21 cellular contexts compared by ENCODE assay signal in the genomic region with DNA sequence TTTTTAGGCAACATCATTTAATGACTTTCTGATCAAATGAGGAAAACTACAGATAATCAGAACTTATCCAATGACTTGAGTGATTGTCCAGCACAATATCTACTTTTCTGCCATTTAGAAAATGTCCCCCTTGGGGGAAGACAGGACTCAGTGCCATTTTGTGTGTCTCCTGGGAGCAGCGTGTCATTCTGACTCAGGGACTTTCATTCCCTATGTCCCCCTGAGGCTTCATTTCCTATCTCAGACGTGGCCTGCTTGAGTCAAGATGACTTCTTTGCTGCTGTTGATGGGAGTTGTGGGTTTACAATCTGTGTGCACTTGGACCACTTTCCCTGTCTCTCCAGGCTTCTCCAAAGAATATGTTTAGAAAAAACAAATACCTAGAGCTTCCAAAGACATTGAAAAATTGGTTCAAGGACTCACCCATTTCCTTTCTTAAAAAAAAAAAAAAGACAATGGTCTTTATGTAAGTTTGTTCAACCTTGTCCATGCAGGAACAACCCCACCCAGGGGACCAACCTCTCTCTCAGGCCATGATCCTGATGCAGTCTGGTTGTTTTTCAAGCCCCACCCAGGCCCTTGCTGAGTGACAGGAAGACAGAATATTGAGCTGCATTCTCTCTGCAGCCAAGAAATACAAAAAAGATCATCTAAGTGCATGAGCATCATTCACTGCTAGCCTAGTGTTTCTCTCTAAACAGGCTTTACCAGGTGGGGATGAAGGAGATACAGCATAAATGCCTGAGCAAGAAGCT.
"Had no signal": no experiment of that assay in that cellular context is flagged by ENCODE, and none has a peak within 500 bp of the region (broad histone marks: within the 10 kb centered on the region; RNA-seq: fewer than 3 reads in every experiment).

No MANE protein-coding gene starts in this region.

- H3K4me3 Mint-ChIP-seq: activated T-cell treated with anti-CD3 and anti-CD28 coated beads, Interleukin-2, amount 50 U/mL, for 4 hours; mesothelial cell of epicardium; natural killer cell treated with Interleukin-12 subunit alpha and Interleukin-12 subunit beta and Interleukin-15 and Interleukin-18, amount 100 ng/mL, for 72 hours; T-helper 1 cell treated with Interleukin-12 subunit alpha and Interleukin-12 subunit beta and Interleukin-4 antibody, amounts not matched to agents 30 μg/mL and 1 μg/mL, for 36 hours had no signal

- H3K36me3 Mint-ChIP-seq: mesothelial cell of epicardium had no signal

- ATAC-seq: activated T-cell treated with anti-CD3 and anti-CD28 coated beads, Interleukin-2, amount 50 U/mL, for 4 hours; left colon; natural killer cell treated with Interleukin-12 subunit alpha and Interleukin-12 subunit beta and Interleukin-15 and Interleukin-18, amount 100 ng/mL, for 72 hours had no signal

- H3K79me2 ChIP-seq: hepatocyte had no signal

- H3K27ac Mint-ChIP-seq: mesothelial cell of epicardium; natural killer cell treated with Interleukin-12 subunit alpha and Interleukin-12 subunit beta and Interleukin-15 and Interleukin-18, amount 100 ng/mL, for 72 hours; T-helper 1 cell treated with Interleukin-12 subunit alpha and Interleukin-12 subunit beta and Interleukin-4 antibody, amounts not matched to agents 30 μg/mL and 1 μg/mL, for 36 hours had no signal

- H3K36me3 ChIP-seq: brain microvascular endothelial cell, sigmoid colon, spleen, thyroid gland, vagina had no signal

- H3K4me3 ChIP-seq: dorsolateral prefrontal cortex, hepatocyte, lung, sigmoid colon, spleen, thyroid gland, vagina had no signal

- H3K4me1 ChIP-seq: sigmoid colon, thyroid gland had no signal

- H3K27me3 ChIP-seq: brain microvascular endothelial cell, dorsolateral prefrontal cortex, hepatocyte, sigmoid colon, spleen, thyroid gland, vagina had no signal

- H3K9me3 ChIP-seq: sigmoid colon, thyroid gland, vagina had no signal

- DNase-seq: activated CD4-positive, alpha-beta T cell treated with anti-CD3 and anti-CD28 coated beads, Interleukin-2, amount 50 U/mL, for 1 hour; activated CD4-positive, CD25-positive, alpha-beta regulatory T cell treated with anti-CD3 and anti-CD28 coated beads, Interleukin-2, amount 50 U/mL, for 72 hours; activated CD8-positive, alpha-beta memory T cell treated with anti-CD3 and anti-CD28 coated beads, Interleukin-2, amount 50 U/mL, for 4 hours; activated naive CD4-positive, alpha-beta T cell treated with anti-CD3 and anti-CD28 coated beads, Interleukin-2, amount 50 U/mL, for 16 hours; activated T-cell treated with anti-CD3 and anti-CD28 coated beads, Interleukin-2, amount 50 U/mL, for 4 hours; aorta; brain microvascular endothelial cell; central memory CD4-positive, alpha-beta T cell; dorsolateral prefrontal cortex; left colon; nucleus accumbens; sigmoid colon; spleen; stimulated activated naive CD4-positive, alpha-beta T cell; thyroid gland had no signal

- H3K4me2 ChIP-seq: hepatocyte had no signal

- H3K27ac ChIP-seq: brain microvascular endothelial cell, dorsolateral prefrontal cortex, hepatocyte, sigmoid colon, thyroid gland, vagina had no signal

- H2AFZ ChIP-seq: hepatocyte had no signal
